Comparison of ENCODE assay signal across 14 cellular contexts in genomic region chr5:171757853-171758535, GRCh38. TPM values are rescaled to one million over a fixed set of nuclear protein-coding genes. Genes with fewer than 3 reads are reported as not detected.
DNase-seq lines count a peak whose midpoint lies in the region; ATAC-seq and TF ChIP-seq lines count a peak whose summit lies in the region.
"Had no signal": no experiment of that assay in that cellular context is flagged by ENCODE, and none has a peak within 500 bp of the region (broad histone marks: within the 10 kb centered on the region; RNA-seq: fewer than 3 reads in every experiment).

No MANE protein-coding gene starts in this region.

- H3K4me1 ChIP-seq in ACC112 (ENCODE audit: control insufficient read depth, insufficient read depth, low read length, unreplicated experiment) (peaks cover 6% of the 10 kb centered on the region), GM23248 (ENCODE audit: insufficient read depth) (peaks cover 20% of the 10 kb centered on the region; the same call in 1 of the 2 replicates), SJCRH30 (no peaks in the 10 kb centered on the region)
- H3K4me1 ChIP-seq: testis had no signal

- no peak overlapping the region for H2AFZ ChIP-seq in ACC112 (ENCODE audit: low read length, unreplicated experiment)
- H2AFZ ChIP-seq in GM23248, result no peak overlapping the region

- H3K27ac ChIP-seq in ACC112 (ENCODE audit: low read depth, low read length) (peak overlapping the region; percentile 58), GM23248 (no peak overlapping the region), SJCRH30 (no peak overlapping the region)
- H3K27ac ChIP-seq: testis had no signal

- no peak overlapping the region for H3K4me3 ChIP-seq in ACC112 (ENCODE audit: low read depth, low read length)
- H3K4me3 ChIP-seq in GM23248, result no peak overlapping the region
- no peak overlapping the region for H3K4me3 ChIP-seq in fibroblast of the aortic adventitia (ENCODE audit: low read depth, low read length)
- H3K4me3 ChIP-seq in SJCRH30, result no peak overlapping the region
- H3K4me3 ChIP-seq: testis had no signal

- H3K79me2 ChIP-seq in ACC112 (ENCODE audit: control insufficient read depth, insufficient read depth, low read length, unreplicated experiment), result no peaks in the 10 kb centered on the region
- no peaks in the 10 kb centered on the region for H3K79me2 ChIP-seq in GM23248 (ENCODE audit: insufficient read depth)

- in situ Hi-C loops in GM23248 (cut with MboI), result no loop called here

- no peak overlapping the region for H3K4me2 ChIP-seq in GM23248 (ENCODE audit: unreplicated experiment)

- ATAC-seq in SK-N-SH treated with all-trans-retinoic acid at 6 μM for 48 hours (peak; percentile 71), HG03469 (IDR thresholded peaks at IDR 0.05; ENCODE audit: unreplicated experiment) (no peak), HG03378 (IDR thresholded peaks at IDR 0.05; ENCODE audit: unreplicated experiment) (no peak)
- ATAC-seq: natural killer cell had no signal

- no peaks in the 10 kb centered on the region for H3K27me3 ChIP-seq in ACC112 (ENCODE audit: insufficient read depth, low read length)
- no peaks in the 10 kb centered on the region for H3K27me3 ChIP-seq in GM23248 (replicated peaks; ENCODE audit: insufficient read depth)
- no peaks in the 10 kb centered on the region for H3K27me3 ChIP-seq in SJCRH30
- H3K27me3 ChIP-seq: testis had no signal

- H4K20me1 ChIP-seq in GM23248 (ENCODE audit: insufficient read depth), result no peaks in the 10 kb centered on the region

- 45 to 48% methylated on average over 4 of the region's 4 CpGs for WGBS in GM23248 (ENCODE audit: low coverage in 1 of 2, low lambda C conversion rate in 2 of 2, missing lambda C conversion rate in 2 of 2), 2 experiments

- H3K9ac ChIP-seq in GM23248, result no peak overlapping the region

- H3F3A ChIP-seq in GM23248 (ENCODE audit: insufficient read depth), result peaks cover 10% of the 10 kb centered on the region; the same call in 1 of the 2 replicates

- H3K9me3 ChIP-seq in GM23248 (ENCODE audit: low read depth) (no peaks in the 10 kb centered on the region), SJCRH30 (replicated peaks) (no peaks in the 10 kb centered on the region; the same call in 1 of the 2 replicates)
- H3K9me3 ChIP-seq: testis had no signal

- no peaks in the 10 kb centered on the region for H3K36me3 ChIP-seq in ACC112 (ENCODE audit: insufficient read depth, low read length)
- H3K36me3 ChIP-seq in GM23248 (ENCODE audit: low read depth), result no peaks in the 10 kb centered on the region
- H3K36me3 ChIP-seq in SJCRH30, result no peaks in the 10 kb centered on the region

- no peaks in the 10 kb centered on the region for H3K9me2 ChIP-seq in GM23248 (ENCODE audit: insufficient read depth)

- DNase-seq in GM23248 (peak; percentile 91), fibroblast of the aortic adventitia (ENCODE audit: low read depth) (peak; percentile 94), NCI-H128 (lab: John Stamatoyannopoulos, UW; ENCODE audit: unreplicated experiment) (no peak), SJCRH30 (no peak)
- DNase-seq: CD4-positive, CD25-positive, alpha-beta regulatory T cell; cerebellar nuclear complex; natural killer cell; NCI-H2171 treated with DMSO at 0.1 percent for 48 hours; stimulated activated CD4-positive, alpha-beta T cell treated with anti-CD3 and anti-CD28 coated beads, Interleukin-2, amount 100 ng/mL, for 24 hours; testis had no signal

- TF ChIP-seq CTCF in fibroblast of the aortic adventitia (IDR thresholded peaks at IDR 0.05; ENCODE audit: insufficient read depth, low read length), result no peak

TF ChIP-seq in SK-N-SH treated with all-trans-retinoic acid at 6 μM for 48 hours, 23 proteins besides CTCF, POLR2A, EP300 and RAD21:
- TF ChIP-seq PPARA (CRISPR knock-in tag; IDR thresholded peaks at IDR 0.05; ENCODE audit: borderline replicate concordance) (no peak), TCF4 (CRISPR knock-in tag; IDR thresholded peaks at IDR 0.05; ENCODE audit: borderline replicate concordance) (no peak), ZFP3 (CRISPR knock-in tag; IDR thresholded peaks at IDR 0.05) (no peak), ZNF565 (CRISPR knock-in tag; conservative IDR thresholded peaks at IDR 0.05; ENCODE audit: low read depth) (no peak), CSDC2 (CRISPR knock-in tag; IDR thresholded peaks at IDR 0.05) (no peak)

RNA-seq across cellular contexts. Expression of gene SMIM23, which starts 27.6 kb away (rescaled TPM):
- not detected in 2 replicates for total RNA-seq in GM23248 (2014; rRNA removed; shearing (Covaris generic))
- not detected in 2 replicates for polyA plus RNA-seq in GM23248 (2016; fragmentation: Nextera tagmentation; extraction: Ambion mirVana)
- not detected in 2 replicates for total RNA-seq in fibroblast of the aortic adventitia (ENCODE audit: low replicate concordance)
- total RNA-seq in SJCRH30 (2014; rRNA removed; shearing (Covaris generic)), result not detected in 2 replicates
- total RNA-seq: CD4-positive, CD25-positive, alpha-beta regulatory T cell; natural killer cell had no signal
- polyA plus RNA-seq: CD4-positive, CD25-positive, alpha-beta regulatory T cell had no signal

Comparison
In these comparisons a context has a peak if more than half of its experiments do, and no peak if none do; other contexts are left out.
1. DNase-seq: peak in GM23248 (single experiment) and fibroblast of the aortic adventitia (single experiment); none in NCI-H128 (single experiment) and SJCRH30 (0 of 2).